19 cellular contexts compared by ENCODE assay signal in genomic region chr20:63594043-63594561, GRCh38. TPM values are rescaled to one million over a fixed set of nuclear protein-coding genes. Genes with fewer than 3 reads are reported as not detected.
DNase-seq lines count a peak whose midpoint lies in the region; ATAC-seq, FAIRE-seq and TF ChIP-seq lines count a peak whose summit lies in the region.
"Had no signal": no experiment of that assay in that cellular context is flagged by ENCODE, and none has a peak within 500 bp of the region (broad histone marks: within the 10 kb centered on the region; RNA-seq: fewer than 3 reads in every experiment).

No MANE protein-coding gene starts in this region.

- no peak overlapping the region for H3K9ac ChIP-seq in HepG2 (ENCODE audit: insufficient read depth, low read depth, low read length)
- H3K9ac ChIP-seq: BLaER1 treated with 17β-estradiol and CSF1 and Interleukin-3, amounts not matched to agents 10 nM and 100 nM had no signal

- WGBS in HepG2 (ENCODE audit: low lambda C conversion rate): 95% methylated on average over 9 of the region's 10 CpGs
- WGBS in lower leg skin, 2 donors: 55 to 68% methylated on average over 10 of the region's 10 CpGs

- no peak for ATAC-seq in HepG2
- ATAC-seq in effector memory CD8-positive, alpha-beta T cell (replicated peaks): no peak
- ATAC-seq in HG02642 (IDR thresholded peaks at IDR 0.05; ENCODE audit: poor library complexity, unreplicated experiment): no peak
- ATAC-seq in activated CD8-positive, alpha-beta T cell treated with anti-CD3 and anti-CD28 coated beads, Interleukin-2, amount 10 ng/mL, durations not matched to agents 7 days and 5 days: no peak
- ATAC-seq: natural killer cell treated with Interleukin-12 subunit alpha and Interleukin-12 subunit beta and Interleukin-15 and Interleukin-18, amount 100 ng/mL, for 72 hours; T-helper 17 cell had no signal

- no TSS peak for BruUV-seq in HepG2 (replicated peaks; lab: Mats Ljungman, UMichigan)

- intact Hi-C loops in HepG2 (cut with micrococcal nuclease; ENCODE audit: unreplicated experiment) (no loop called here), lower leg skin (cut with DNase I; ENCODE audit: low total_unique reads) (no loop called here)

- no peak overlapping the region for H3K4me3 Mint-ChIP-seq in effector memory CD8-positive, alpha-beta T cell
- no peak overlapping the region for H3K4me3 Mint-ChIP-seq in activated CD8-positive, alpha-beta T cell treated with anti-CD3 and anti-CD28 coated beads, Interleukin-2, amount 10 ng/mL, durations not matched to agents 7 days and 5 days
- H3K4me3 Mint-ChIP-seq: natural killer cell treated with Interleukin-12 subunit alpha and Interleukin-12 subunit beta and Interleukin-15 and Interleukin-18, amount 100 ng/mL, for 72 hours; T-helper 17 cell had no signal

- POLR2A ChIA-PET in BJ (lab: Charles Lee): no interaction called here
- POLR2A ChIA-PET in HepG2 (lab: Yijun Ruan, JAX): no interaction called here
- POLR2A ChIA-PET in activated CD8-positive, alpha-beta T cell treated with anti-CD3 and anti-CD28 coated beads, Interleukin-2, amount 10 ng/mL, durations not matched to agents 7 days and 5 days (lab: Charles Lee): no interaction called here

- CTCF ChIA-PET in BJ (lab: Yijun Ruan, JAX) (interaction anchor here (1.0 kb wide), 1 partner anchor 23 kb away, joined by 5 read pairs; no protein-coding TSS in a partner anchor), HepG2 (lab: Yijun Ruan, JAX; ENCODE audit: low intra/inter-chr PET ratio, low total read pairs) (no interaction called here)
- CTCF ChIA-PET in activated CD8-positive, alpha-beta T cell treated with anti-CD3 and anti-CD28 coated beads, Interleukin-2, amount 10 ng/mL, durations not matched to agents 7 days and 5 days (lab: Charles Lee): no interaction called here

- no peak for TF ChIP-seq CTCF in BJ (IDR thresholded peaks at IDR 0.05; ENCODE audit: insufficient read depth, low read depth, low read length)
- no peak for TF ChIP-seq CTCF in bronchial epithelial cell (IDR thresholded peaks at IDR 0.05; ENCODE audit: insufficient read depth, low read length, severe bottlenecking)
- no peak for TF ChIP-seq CTCF in HepG2 (CRISPR knock-in tag; IDR thresholded peaks at IDR 0.05)
- TF ChIP-seq CTCF in lower leg skin (IDR thresholded peaks at IDR 0.05): no peak

- H3K9me3 ChIP-seq in HepG2 (ENCODE audit: low read length): no peaks in the 10 kb centered on the region
- H3K9me3 ChIP-seq: BLaER1 treated with 17β-estradiol and CSF1 and Interleukin-3, amounts not matched to agents 10 nM and 100 nM had no signal

- H3K4me2 ChIP-seq in HepG2 (ENCODE audit: low read depth, low read length): no peak overlapping the region
- H3K4me2 ChIP-seq: BLaER1 treated with 17β-estradiol and CSF1 and Interleukin-3, amounts not matched to agents 10 nM and 100 nM had no signal

- DNase-seq in BJ (ENCODE audit: low read depth): peak; percentile 31
- DNase-seq in HT1080 (ENCODE audit: low read depth): peak; percentile 24
- peak; percentile 49 for DNase-seq in bronchial epithelial cell (ENCODE audit: low read depth)
- DNase-seq in HepG2 (ENCODE audit: low spot score): no peak
- no peak for DNase-seq in lower leg skin (ENCODE audit: low spot score in 2 of 2)
- DNase-seq in effector memory CD8-positive, alpha-beta T cell: no peak
- no peak for DNase-seq in activated CD8-positive, alpha-beta T cell treated with anti-CD3 and anti-CD28 coated beads, Interleukin-2, amount 10 ng/mL, durations not matched to agents 7 days and 5 days
- DNase-seq: DMS53; KG1; NCI-H2227 treated with DMSO at 0.1 percent for 48 hours; NK-92 treated with Interleukin-12 subunit alpha and Interleukin-12 subunit beta, amount 100 ng/mL, for 24 hours; SHP77 treated with DMSO at 0.1 percent for 48 hours; T-helper 17 cell had no signal

- no peak for TF ChIP-seq RAD21 in HepG2 (CRISPR knock-in tag; IDR thresholded peaks at IDR 0.05)

- peaks cover 0 to under 1% of the 10 kb centered on the region in 2 donors for H3K4me1 Mint-ChIP-seq in effector memory CD8-positive, alpha-beta T cell (ENCODE audit: low read depth in 2 of 2)
- H3K4me1 Mint-ChIP-seq in activated CD8-positive, alpha-beta T cell treated with anti-CD3 and anti-CD28 coated beads, Interleukin-2, amount 10 ng/mL, durations not matched to agents 7 days and 5 days (ENCODE audit: low read depth): no peaks in the 10 kb centered on the region

- H2AFZ ChIP-seq in HepG2 (ENCODE audit: low read length): no peak overlapping the region

- H3K4me3 ChIP-seq in BJ (ENCODE audit: low read depth, low read length) (no peak overlapping the region), bronchial epithelial cell (ENCODE audit: low read depth, low read length) (no peak overlapping the region), HepG2 (replicated peaks in 1 of 3; ENCODE audit: insufficient read depth in 1 of 3, low read depth in 2 of 3, low read length in 3 of 3) (no peak overlapping the region), lower leg skin (ENCODE audit: low read depth, poor library complexity, severe bottlenecking) (no peak overlapping the region)
- H3K4me3 ChIP-seq: BLaER1 treated with 17β-estradiol and CSF1 and Interleukin-3, amounts not matched to agents 10 nM and 100 nM had no signal

- H3K27me3 ChIP-seq in BJ (ENCODE audit: control insufficient read depth, insufficient read depth, low read length) (no peaks in the 10 kb centered on the region), bronchial epithelial cell (ENCODE audit: control insufficient read depth, insufficient read depth, low read length) (no peaks in the 10 kb centered on the region), HepG2 (ENCODE audit: control insufficient read depth in 1 of 2, insufficient read depth in 2 of 2, low read length in 2 of 2) (no peaks in the 10 kb centered on the region)
- H3K27me3 ChIP-seq: BLaER1 treated with 17β-estradiol and CSF1 and Interleukin-3, amounts not matched to agents 10 nM and 100 nM had no signal

- no peak overlapping the region for H3K27ac Mint-ChIP-seq in effector memory CD8-positive, alpha-beta T cell
- H3K27ac Mint-ChIP-seq in activated CD8-positive, alpha-beta T cell treated with anti-CD3 and anti-CD28 coated beads, Interleukin-2, amount 10 ng/mL, durations not matched to agents 7 days and 5 days: no peak overlapping the region
- H3K27ac Mint-ChIP-seq: natural killer cell treated with Interleukin-12 subunit alpha and Interleukin-12 subunit beta and Interleukin-15 and Interleukin-18, amount 100 ng/mL, for 72 hours; T-helper 17 cell had no signal

- H3K27me3 Mint-ChIP-seq in effector memory CD8-positive, alpha-beta T cell: no peaks in the 10 kb centered on the region
- no peaks in the 10 kb centered on the region for H3K27me3 Mint-ChIP-seq in activated CD8-positive, alpha-beta T cell treated with anti-CD3 and anti-CD28 coated beads, Interleukin-2, amount 10 ng/mL, durations not matched to agents 7 days and 5 days (ENCODE audit: low read depth)
- H3K27me3 Mint-ChIP-seq: natural killer cell treated with Interleukin-12 subunit alpha and Interleukin-12 subunit beta and Interleukin-15 and Interleukin-18, amount 100 ng/mL, for 72 hours; T-helper 17 cell had no signal

- TF ChIP-seq POLR2A in HepG2 (IDR thresholded peaks at IDR 0.05; ENCODE audit: insufficient read depth in 1 of 2, low read depth in 2 of 2, low read length in 2 of 2) (no peak), lower leg skin (IDR thresholded peaks at IDR 0.05) (no peak)

- no peak for TF ChIP-seq EP300 in HepG2 (IDR thresholded peaks at IDR 0.05; ENCODE audit: low read depth in 2 of 2, low read length in 2 of 2)
- no peak for TF ChIP-seq EP300 in HepG2 (CRISPR knock-in tag; IDR thresholded peaks at IDR 0.05; ENCODE audit: borderline replicate concordance)

- H3K9me3 Mint-ChIP-seq in effector memory CD8-positive, alpha-beta T cell: no peaks in the 10 kb centered on the region
- H3K9me3 Mint-ChIP-seq in activated CD8-positive, alpha-beta T cell treated with anti-CD3 and anti-CD28 coated beads, Interleukin-2, amount 10 ng/mL, durations not matched to agents 7 days and 5 days (ENCODE audit: insufficient read depth): no peaks in the 10 kb centered on the region
- H3K9me3 Mint-ChIP-seq: natural killer cell treated with Interleukin-12 subunit alpha and Interleukin-12 subunit beta and Interleukin-15 and Interleukin-18, amount 100 ng/mL, for 72 hours had no signal

- H3K4me1 ChIP-seq in HepG2 (ENCODE audit: insufficient read depth, low read length): no peaks in the 10 kb centered on the region

- peaks cover 39% of the 10 kb centered on the region for H3K36me3 Mint-ChIP-seq in effector memory CD8-positive, alpha-beta T cell (ENCODE audit: insufficient read depth)
- H3K36me3 Mint-ChIP-seq in activated CD8-positive, alpha-beta T cell treated with anti-CD3 and anti-CD28 coated beads, Interleukin-2, amount 10 ng/mL, durations not matched to agents 7 days and 5 days (ENCODE audit: low read depth): peaks cover 44% of the 10 kb centered on the region

- in situ Hi-C loops in HepG2 (cut with HindIII; ENCODE audit: extremely low pct_ligation_motif_present, low pct_unique_long_range_greater_than_20kb): no loop called here

- H3K36me3 ChIP-seq in BJ (ENCODE audit: control insufficient read depth, insufficient read depth, low read length): peaks cover 31% of the 10 kb centered on the region
- H3K36me3 ChIP-seq in bronchial epithelial cell (ENCODE audit: control insufficient read depth, insufficient read depth, low read length): peaks cover 29% of the 10 kb centered on the region
- H3K36me3 ChIP-seq in HepG2 (replicated peaks in 1 of 2; ENCODE audit: control insufficient read depth in 1 of 2, insufficient read depth in 2 of 2, low read length in 2 of 2): peaks cover 23 to 24% of the 10 kb centered on the region in 2 experiments; a peak in 4 of 5 replicates

- no peaks in the 10 kb centered on the region for H3K79me2 ChIP-seq in HepG2 (ENCODE audit: insufficient read depth, low read length)

- H4K20me1 ChIP-seq in HepG2 (ENCODE audit: insufficient read depth, low read length): no peaks in the 10 kb centered on the region

- H3K27ac ChIP-seq in HepG2 (ENCODE audit: extremely low read length, insufficient read depth, low read length): no peak overlapping the region
- H3K27ac ChIP-seq: BLaER1 treated with 17β-estradiol and CSF1 and Interleukin-3, amounts not matched to agents 10 nM and 100 nM had no signal

- FAIRE-seq in bronchial epithelial cell (lab: Jason Lieb, UNC) (no peak), HepG2 (lab: Jason Lieb, UNC) (no peak)

RNA-seq across cellular contexts. Expression of gene HELZ2, which starts 20.1 kb away (rescaled TPM):
- polyA plus RNA-seq in BJ (2011; rRNA removed): 4.3 and 7.9 TPM in 2 replicates
- 12.8 and 15.2 TPM in 2 replicates for polyA minus RNA-seq in BJ (2011; rRNA and poly(A)+ RNA removed)
- total RNA-seq in HT1080 (2014; rRNA removed; shearing (Covaris generic)): 10.8 and 11.7 TPM in 2 replicates
- 6.0 and 7.4 TPM in 2 replicates for polyA plus RNA-seq in HT1080 (2015; cell fraction: cytosol; rRNA removed)
- polyA plus RNA-seq in HT1080 (2015; cell fraction: nucleus; rRNA removed): 39.6 and 41.2 TPM in 2 replicates
- 13.7 and 30.6 TPM in 2 replicates for total RNA-seq in bronchial epithelial cell
- total RNA-seq in HepG2 (2016; rRNA removed; fragmentation: Illumina TruSeq; extraction: Trizol): 8.4 and 10.1 TPM in 2 replicates
- total RNA-seq in HepG2 (2016; cell fraction: cytosol; rRNA removed; fragmentation: Illumina TruSeq; extraction: Trizol; ENCODE audit: low read depth): 1.7 and 2.1 TPM in 2 replicates
- 6.8 and 10.0 TPM in 2 replicates for total RNA-seq in HepG2 (2016; cell fraction: insoluble cytoplasmic fraction; rRNA removed; fragmentation: Illumina TruSeq; extraction: Trizol)
- total RNA-seq in HepG2 (2016; cell fraction: membrane; rRNA removed; fragmentation: Illumina TruSeq; extraction: Trizol): 2.8 and 4.3 TPM in 2 replicates
- total RNA-seq in HepG2 (2016; cell fraction: nucleus; rRNA removed; fragmentation: Illumina TruSeq; extraction: Trizol): 12.8 and 18.4 TPM in 2 replicates
- polyA plus RNA-seq in HepG2 (2011; rRNA removed): 9.6 and 16.1 TPM in 2 replicates
- polyA plus RNA-seq in HepG2 (2011; cell fraction: cytosol; rRNA removed): 4.5 and 6.0 TPM in 2 replicates
- 39.6 and 48.2 TPM in 2 replicates for polyA plus RNA-seq in HepG2 (2011; cell fraction: nucleus; rRNA removed)
- 12.3 and 14.4 TPM in 2 replicates for polyA plus RNA-seq in HepG2 (2012)
- polyA plus RNA-seq in HepG2 (2016; cell fraction: cytosol; fragmentation: Illumina TruSeq; extraction: Trizol; ENCODE audit: low read depth): 0.26 and 0.46 TPM in 2 replicates
- 5.2 and 6.9 TPM in 2 replicates for polyA plus RNA-seq in HepG2 (2016; cell fraction: insoluble cytoplasmic fraction; fragmentation: Illumina TruSeq; extraction: Trizol; ENCODE audit: low read depth)
- 0.43 and 0.84 TPM in 2 replicates for polyA plus RNA-seq in HepG2 (2016; cell fraction: membrane; fragmentation: Illumina TruSeq; extraction: Trizol; ENCODE audit: low read depth)
- 17.4 and 18.8 TPM in 2 replicates for polyA plus RNA-seq in HepG2 (2016; cell fraction: nucleus; fragmentation: Illumina TruSeq; extraction: Trizol; ENCODE audit: insufficient read depth, low read depth)
- polyA minus RNA-seq in HepG2 (2011; rRNA and poly(A)+ RNA removed; ENCODE audit: low replicate concordance): 33.2 and 74.9 TPM in 2 replicates
- polyA minus RNA-seq in HepG2 (2011; cell fraction: cytosol; rRNA and poly(A)+ RNA removed): 41.7 and 42.0 TPM in 2 replicates
- 35.3 and 47.0 TPM in 2 replicates for polyA minus RNA-seq in HepG2 (2011; cell fraction: nucleus; rRNA and poly(A)+ RNA removed)
- 10 to 100 TPM; 26.9 to 35.4 (median 28.6) TPM for total RNA-seq in lower leg skin
- 100 to 1,000 TPM in 1 of 2 experiments, 10 to 100 TPM in 1; 99.1 to 102 TPM for total RNA-seq in activated CD8-positive, alpha-beta T cell treated with anti-CD3 and anti-CD28 coated beads, Interleukin-2, amount 10 ng/mL, durations not matched to agents 7 days and 5 days

RNA-seq across cellular contexts. Expression of gene GMEB2, which starts 32.8 kb away (rescaled TPM):
- polyA plus RNA-seq in BJ (2011; rRNA removed) (5.2 and 7.4 TPM in 2 replicates), HepG2 (2011; rRNA removed) (10.6 and 11.5 TPM in 2 replicates)
- polyA minus RNA-seq in BJ (2011; rRNA and poly(A)+ RNA removed): 4.4 and 5.2 TPM in 2 replicates
- 18.3 and 22.0 TPM in 2 replicates for total RNA-seq in HT1080 (2014; rRNA removed; shearing (Covaris generic))
- 16.4 and 17.5 TPM in 2 replicates for polyA plus RNA-seq in HT1080 (2015; cell fraction: cytosol; rRNA removed)
- 25.3 and 27.7 TPM in 2 replicates for polyA plus RNA-seq in HT1080 (2015; cell fraction: nucleus; rRNA removed)
- total RNA-seq in bronchial epithelial cell (13.2 and 13.8 TPM in 2 replicates), HepG2 (2016; rRNA removed; fragmentation: Illumina TruSeq; extraction: Trizol) (11.6 and 12.4 TPM in 2 replicates), lower leg skin (10 to 100 TPM; 11.9 to 18.3 (median 13.7) TPM)
- 2.2 and 2.3 TPM in 2 replicates for total RNA-seq in HepG2 (2016; cell fraction: cytosol; rRNA removed; fragmentation: Illumina TruSeq; extraction: Trizol; ENCODE audit: low read depth)
- 9.6 and 12.4 TPM in 2 replicates for total RNA-seq in HepG2 (2016; cell fraction: insoluble cytoplasmic fraction; rRNA removed; fragmentation: Illumina TruSeq; extraction: Trizol)
- total RNA-seq in HepG2 (2016; cell fraction: membrane; rRNA removed; fragmentation: Illumina TruSeq; extraction: Trizol): 6.9 and 7.8 TPM in 2 replicates
- total RNA-seq in HepG2 (2016; cell fraction: nucleus; rRNA removed; fragmentation: Illumina TruSeq; extraction: Trizol): 7.8 and 10.3 TPM in 2 replicates
- polyA plus RNA-seq in HepG2 (2011; cell fraction: cytosol; rRNA removed): 8.5 and 9.9 TPM in 2 replicates
- polyA plus RNA-seq in HepG2 (2011; cell fraction: nucleus; rRNA removed): 20.2 and 24.4 TPM in 2 replicates
- polyA plus RNA-seq in HepG2 (2012): 6.9 and 8.7 TPM in 2 replicates
- 1.5 TPM in 2 replicates for polyA plus RNA-seq in HepG2 (2016; cell fraction: cytosol; fragmentation: Illumina TruSeq; extraction: Trizol; ENCODE audit: low read depth)
- 9.6 and 12.8 TPM in 2 replicates for polyA plus RNA-seq in HepG2 (2016; cell fraction: insoluble cytoplasmic fraction; fragmentation: Illumina TruSeq; extraction: Trizol; ENCODE audit: low read depth)
- 3.9 and 4.4 TPM in 2 replicates for polyA plus RNA-seq in HepG2 (2016; cell fraction: membrane; fragmentation: Illumina TruSeq; extraction: Trizol; ENCODE audit: low read depth)
- 17.0 TPM in 2 replicates for polyA plus RNA-seq in HepG2 (2016; cell fraction: nucleus; fragmentation: Illumina TruSeq; extraction: Trizol; ENCODE audit: insufficient read depth, low read depth)
- 9.4 and 15.1 TPM in 2 replicates for polyA minus RNA-seq in HepG2 (2011; rRNA and poly(A)+ RNA removed; ENCODE audit: low replicate concordance)
- polyA minus RNA-seq in HepG2 (2011; cell fraction: cytosol; rRNA and poly(A)+ RNA removed): 6.5 and 6.7 TPM in 2 replicates
- 5.6 and 6.2 TPM in 2 replicates for polyA minus RNA-seq in HepG2 (2011; cell fraction: nucleus; rRNA and poly(A)+ RNA removed)
- total RNA-seq in activated CD8-positive, alpha-beta T cell treated with anti-CD3 and anti-CD28 coated beads, Interleukin-2, amount 10 ng/mL, durations not matched to agents 7 days and 5 days: 10 to 100 TPM; 16.2 TPM

RNA-seq across cellular contexts. Expression of gene FNDC11, which starts 40.1 kb away (rescaled TPM):
- polyA plus RNA-seq in BJ (2011; rRNA removed) (0.26 and 0.76 TPM in 2 replicates), HepG2 (2011; rRNA removed) (0.07 and 0.13 TPM in 2 replicates)
- 0.15 and 0.19 TPM in 2 replicates for polyA minus RNA-seq in BJ (2011; rRNA and poly(A)+ RNA removed)
- not detected in 2 replicates for total RNA-seq in HT1080 (2014; rRNA removed; shearing (Covaris generic))
- polyA plus RNA-seq in HT1080 (2015; cell fraction: cytosol; rRNA removed): 0.02 and 0.16 TPM in 2 replicates
- 0.05 and 0.22 TPM in 2 replicates for polyA plus RNA-seq in HT1080 (2015; cell fraction: nucleus; rRNA removed)
- total RNA-seq in bronchial epithelial cell (0.26 and 0.90 TPM in 2 replicates), HepG2 (2016; rRNA removed; fragmentation: Illumina TruSeq; extraction: Trizol) (not detected in 2 replicates), lower leg skin (under 1 TPM in 2 of 4 donors, not detected in 2; 0.12 to 0.39 TPM)
- not detected in 2 replicates for total RNA-seq in HepG2 (2016; cell fraction: cytosol; rRNA removed; fragmentation: Illumina TruSeq; extraction: Trizol; ENCODE audit: low read depth)
- total RNA-seq in HepG2 (2016; cell fraction: insoluble cytoplasmic fraction; rRNA removed; fragmentation: Illumina TruSeq; extraction: Trizol): not detected in 2 replicates
- not detected in 2 replicates for total RNA-seq in HepG2 (2016; cell fraction: membrane; rRNA removed; fragmentation: Illumina TruSeq; extraction: Trizol)
- not detected in 2 replicates for total RNA-seq in HepG2 (2016; cell fraction: nucleus; rRNA removed; fragmentation: Illumina TruSeq; extraction: Trizol)
- 0.19 and 0.23 TPM in 2 replicates for polyA plus RNA-seq in HepG2 (2011; cell fraction: cytosol; rRNA removed)
- polyA plus RNA-seq in HepG2 (2011; cell fraction: nucleus; rRNA removed): 0.45 and 0.48 TPM in 2 replicates
- polyA plus RNA-seq in HepG2 (2012): 0.05 TPM in 1 of 2 replicates, not detected in the other
- polyA plus RNA-seq in HepG2 (2016; cell fraction: cytosol; fragmentation: Illumina TruSeq; extraction: Trizol; ENCODE audit: low read depth): not detected in 2 replicates
- polyA plus RNA-seq in HepG2 (2016; cell fraction: insoluble cytoplasmic fraction; fragmentation: Illumina TruSeq; extraction: Trizol; ENCODE audit: low read depth): not detected in 2 replicates
- polyA plus RNA-seq in HepG2 (2016; cell fraction: membrane; fragmentation: Illumina TruSeq; extraction: Trizol; ENCODE audit: low read depth): not detected in 2 replicates
- not detected in 2 replicates for polyA plus RNA-seq in HepG2 (2016; cell fraction: nucleus; fragmentation: Illumina TruSeq; extraction: Trizol; ENCODE audit: insufficient read depth, low read depth)
- polyA minus RNA-seq in HepG2 (2011; rRNA and poly(A)+ RNA removed; ENCODE audit: low replicate concordance): 0.10 and 0.84 TPM in 2 replicates
- polyA minus RNA-seq in HepG2 (2011; cell fraction: cytosol; rRNA and poly(A)+ RNA removed): not detected in 2 replicates
- polyA minus RNA-seq in HepG2 (2011; cell fraction: nucleus; rRNA and poly(A)+ RNA removed): not detected in 2 replicates
- total RNA-seq in activated CD8-positive, alpha-beta T cell treated with anti-CD3 and anti-CD28 coated beads, Interleukin-2, amount 10 ng/mL, durations not matched to agents 7 days and 5 days: under 1 TPM; 0.26 to 0.29 TPM

RNA-seq across cellular contexts. Expression of gene SRMS, which starts 46.6 kb away (rescaled TPM):
- polyA plus RNA-seq in BJ (2011; rRNA removed) (not detected in 2 replicates), HepG2 (2011; rRNA removed) (0.09 TPM in 1 of 2 replicates, not detected in the other)
- polyA minus RNA-seq in BJ (2011; rRNA and poly(A)+ RNA removed): not detected in 2 replicates
- total RNA-seq in HT1080 (2014; rRNA removed; shearing (Covaris generic)): not detected in 2 replicates
- not detected in 2 replicates for polyA plus RNA-seq in HT1080 (2015; cell fraction: cytosol; rRNA removed)
- polyA plus RNA-seq in HT1080 (2015; cell fraction: nucleus; rRNA removed): not detected in 2 replicates
- total RNA-seq in bronchial epithelial cell (0.13 and 0.79 TPM in 2 replicates), HepG2 (2016; rRNA removed; fragmentation: Illumina TruSeq; extraction: Trizol) (not detected in 2 replicates), lower leg skin (under 1 TPM in 3 of 4 donors, not detected in 1; 0.16 to 0.59 (median 0.37) TPM)
- not detected in 2 replicates for total RNA-seq in HepG2 (2016; cell fraction: cytosol; rRNA removed; fragmentation: Illumina TruSeq; extraction: Trizol; ENCODE audit: low read depth)
- not detected in 2 replicates for total RNA-seq in HepG2 (2016; cell fraction: insoluble cytoplasmic fraction; rRNA removed; fragmentation: Illumina TruSeq; extraction: Trizol)
- total RNA-seq in HepG2 (2016; cell fraction: membrane; rRNA removed; fragmentation: Illumina TruSeq; extraction: Trizol): not detected in 2 replicates
- total RNA-seq in HepG2 (2016; cell fraction: nucleus; rRNA removed; fragmentation: Illumina TruSeq; extraction: Trizol): not detected in 2 replicates
- polyA plus RNA-seq in HepG2 (2011; cell fraction: cytosol; rRNA removed): not detected in 2 replicates
- 0.10 and 0.37 TPM in 2 replicates for polyA plus RNA-seq in HepG2 (2011; cell fraction: nucleus; rRNA removed)
- polyA plus RNA-seq in HepG2 (2012): 0.17 TPM in 1 of 2 replicates, not detected in the other
- polyA plus RNA-seq in HepG2 (2016; cell fraction: cytosol; fragmentation: Illumina TruSeq; extraction: Trizol; ENCODE audit: low read depth): not detected in 2 replicates
- not detected in 2 replicates for polyA plus RNA-seq in HepG2 (2016; cell fraction: insoluble cytoplasmic fraction; fragmentation: Illumina TruSeq; extraction: Trizol; ENCODE audit: low read depth)
- not detected in 2 replicates for polyA plus RNA-seq in HepG2 (2016; cell fraction: membrane; fragmentation: Illumina TruSeq; extraction: Trizol; ENCODE audit: low read depth)
- polyA plus RNA-seq in HepG2 (2016; cell fraction: nucleus; fragmentation: Illumina TruSeq; extraction: Trizol; ENCODE audit: insufficient read depth, low read depth): not detected in 2 replicates
- 0.28 TPM in 1 of 2 replicates, not detected in the other for polyA minus RNA-seq in HepG2 (2011; rRNA and poly(A)+ RNA removed; ENCODE audit: low replicate concordance)
- not detected in 2 replicates for polyA minus RNA-seq in HepG2 (2011; cell fraction: cytosol; rRNA and poly(A)+ RNA removed)
- polyA minus RNA-seq in HepG2 (2011; cell fraction: nucleus; rRNA and poly(A)+ RNA removed): not detected in 2 replicates
- total RNA-seq in activated CD8-positive, alpha-beta T cell treated with anti-CD3 and anti-CD28 coated beads, Interleukin-2, amount 10 ng/mL, durations not matched to agents 7 days and 5 days: not detected
- total RNA-seq: aorta; lung microvascular endothelial cell; natural killer cell treated with Interleukin-12 subunit alpha and Interleukin-12 subunit beta and Interleukin-15 and Interleukin-18, amount 100 ng/mL, for 72 hours; renal cortical epithelial cell; T-helper 17 cell had no signal
- polyA plus RNA-seq: aorta had no signal

RNA-seq across cellular contexts. Expression of gene PTK6, which starts 56.9 kb away (rescaled TPM):
- polyA plus RNA-seq in BJ (2011; rRNA removed) (0.05 and 0.07 TPM in 2 replicates), HepG2 (2011; rRNA removed) (0.07 and 0.08 TPM in 2 replicates)
- polyA minus RNA-seq in BJ (2011; rRNA and poly(A)+ RNA removed): not detected in 2 replicates
- total RNA-seq in HT1080 (2014; rRNA removed; shearing (Covaris generic)): not detected in 2 replicates
- polyA plus RNA-seq in HT1080 (2015; cell fraction: cytosol; rRNA removed): 0.07 TPM in 1 of 2 replicates, not detected in the other
- polyA plus RNA-seq in HT1080 (2015; cell fraction: nucleus; rRNA removed): 0.20 TPM in 1 of 2 replicates, not detected in the other
- total RNA-seq in bronchial epithelial cell (59.5 and 107 TPM in 2 replicates), HepG2 (2016; rRNA removed; fragmentation: Illumina TruSeq; extraction: Trizol) (not detected in 2 replicates), lower leg skin (100 to 1,000 TPM in 1 of 4 donors, 10 to 100 TPM in 3; 72.4 to 101 (median 79.9) TPM)
- not detected in 2 replicates for total RNA-seq in HepG2 (2016; cell fraction: cytosol; rRNA removed; fragmentation: Illumina TruSeq; extraction: Trizol; ENCODE audit: low read depth)
- total RNA-seq in HepG2 (2016; cell fraction: insoluble cytoplasmic fraction; rRNA removed; fragmentation: Illumina TruSeq; extraction: Trizol): not detected in 2 replicates
- not detected in 2 replicates for total RNA-seq in HepG2 (2016; cell fraction: membrane; rRNA removed; fragmentation: Illumina TruSeq; extraction: Trizol)
- total RNA-seq in HepG2 (2016; cell fraction: nucleus; rRNA removed; fragmentation: Illumina TruSeq; extraction: Trizol): not detected in 2 replicates
- polyA plus RNA-seq in HepG2 (2011; cell fraction: cytosol; rRNA removed): 0.05 and 0.08 TPM in 2 replicates
- 0.27 and 0.42 TPM in 2 replicates for polyA plus RNA-seq in HepG2 (2011; cell fraction: nucleus; rRNA removed)
- 0.09 and 0.11 TPM in 2 replicates for polyA plus RNA-seq in HepG2 (2012)
- polyA plus RNA-seq in HepG2 (2016; cell fraction: cytosol; fragmentation: Illumina TruSeq; extraction: Trizol; ENCODE audit: low read depth): not detected in 2 replicates
- polyA plus RNA-seq in HepG2 (2016; cell fraction: insoluble cytoplasmic fraction; fragmentation: Illumina TruSeq; extraction: Trizol; ENCODE audit: low read depth): not detected in 2 replicates
- polyA plus RNA-seq in HepG2 (2016; cell fraction: membrane; fragmentation: Illumina TruSeq; extraction: Trizol; ENCODE audit: low read depth): not detected in 2 replicates
- not detected in 2 replicates for polyA plus RNA-seq in HepG2 (2016; cell fraction: nucleus; fragmentation: Illumina TruSeq; extraction: Trizol; ENCODE audit: insufficient read depth, low read depth)
- polyA minus RNA-seq in HepG2 (2011; rRNA and poly(A)+ RNA removed; ENCODE audit: low replicate concordance): 0.18 and 9.4 TPM in 2 replicates
- polyA minus RNA-seq in HepG2 (2011; cell fraction: cytosol; rRNA and poly(A)+ RNA removed): not detected in 2 replicates
- 0.12 and 0.13 TPM in 2 replicates for polyA minus RNA-seq in HepG2 (2011; cell fraction: nucleus; rRNA and poly(A)+ RNA removed)
- total RNA-seq in activated CD8-positive, alpha-beta T cell treated with anti-CD3 and anti-CD28 coated beads, Interleukin-2, amount 10 ng/mL, durations not matched to agents 7 days and 5 days: under 1 TPM in 1 of 2 experiments, not detected in 1; 0.34 TPM
- total RNA-seq: lung microvascular endothelial cell had no signal

Comparison
In these comparisons a context has a peak if more than half of its experiments do, and no peak if none do; other contexts are left out.
1. DNase-seq: peak in BJ (single experiment), HT1080 (single experiment) and bronchial epithelial cell (single experiment); none in HepG2 (single experiment), lower leg skin (0 of 2), effector memory CD8-positive, alpha-beta T cell (0 of 3) and activated CD8-positive, alpha-beta T cell treated with anti-CD3 and anti-CD28 coated beads, Interleukin-2, amount 10 ng/mL, durations not matched to agents 7 days and 5 days (single experiment).